In genomic region chr19:40348125-40348913, GRCh38 we compare ENCODE assay signal across 1 cellular context.
TF ChIP-seq lines count a peak whose summit lies in the region.

C19orf47 (minus strand) TSS chr19:40348397; CDS start chr19:40341857, 6,540 bp downstream.
PLD3 (plus strand) TSS chr19:40348695; CDS start chr19:40366484, 17,789 bp downstream.

TF ChIP-seq in HCT116, 20 proteins besides CTCF, POLR2A, EP300 and RAD21 (continued from another document):
- TF ChIP-seq ZNF274 (IDR thresholded peaks at IDR 0.05; ENCODE audit: low read depth, low read length) (no peak), CBX3 (IDR thresholded peaks at IDR 0.05; ENCODE audit: low read depth) (no peak), FOSL1 (IDR thresholded peaks at IDR 0.05; ENCODE audit: low read depth) (no peak), SRF (IDR thresholded peaks at IDR 0.05; ENCODE audit: low read depth) (no peak), POLR2AphosphoS5 (IDR thresholded peaks at IDR 0.05; ENCODE audit: low read depth, low read length) (peak; percentile 92), MAX (IDR thresholded peaks at IDR 0.05) (peak; percentile 95), SP1 (IDR thresholded peaks at IDR 0.05; ENCODE audit: low read depth) (peak; percentile 77), SIN3A (IDR thresholded peaks at IDR 0.05; ENCODE audit: low read depth) (peak; percentile 62), EZH2 (IDR thresholded peaks at IDR 0.05) (no peak), EZH2phosphoT487 (IDR thresholded peaks at IDR 0.05; ENCODE audit: borderline replicate concordance) (no peak)
